ENCODE assay signal across 36 cellular contexts in the genomic region with DNA sequence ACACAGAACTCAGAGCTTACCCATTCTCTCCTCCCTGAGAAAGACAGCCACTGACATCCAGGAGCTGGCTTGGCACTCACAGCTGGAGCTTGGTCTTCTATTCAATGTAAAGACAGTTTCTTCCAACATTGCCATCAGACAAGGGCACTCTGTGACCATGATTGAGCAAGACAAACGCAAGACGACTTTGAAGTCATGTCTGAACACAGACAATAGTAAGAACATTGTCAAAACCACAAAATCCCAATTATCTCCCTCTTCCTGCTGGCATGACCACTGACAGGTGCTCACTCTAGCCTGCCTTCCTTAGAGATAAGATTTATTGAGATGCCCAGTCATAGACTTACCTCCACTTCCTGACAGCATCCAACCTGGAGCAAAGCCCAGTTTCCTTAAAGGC.
"Had no signal": no experiment of that assay in that cellular context is flagged by ENCODE, and none has a peak within 500 bp of the region (broad histone marks: within the 10 kb centered on the region; RNA-seq: fewer than 3 reads in every experiment).

No MANE protein-coding gene starts in this region.

- H3K4me3 Mint-ChIP-seq: activated B cell treated with CpG ODN at 0.5 μM for 24 hours; activated CD4-positive, alpha-beta memory T cell treated with anti-CD3 and anti-CD28 coated beads for 36 hours; activated CD4-positive, alpha-beta T cell treated with anti-CD3 and anti-CD28 coated beads, Interleukin-2, amount 10 ng/mL, durations not matched to agents 24 days and 14 days; activated CD8-positive, alpha-beta T cell treated with anti-CD3 and anti-CD28 coated beads for 36 hours; activated naive CD4-positive, alpha-beta T cell treated with anti-CD3 and anti-CD28 coated beads for 36 hours; activated naive CD8-positive, alpha-beta T cell treated with anti-CD3 and anti-CD28 coated beads for 36 hours; activated T-cell treated with anti-CD3 and anti-CD28 coated beads, Interleukin-2, amount 50 U/mL, for 4 hours; activated T-cell treated with anti-CD3 and anti-CD28 coated beads, Interleukin-2, amount 50 U/mL, for 72 hours; activated T-helper 1 cell treated with anti-CD3 and anti-CD28 coated beads, Interleukin-12 subunit alpha, Interleukin-12 subunit beta, Interleukin-2, Interleukin-4 antibody, amounts not matched to agents 30 ng/mL and 10 ng/mL and 1 ng/mL, durations not matched to agents 14 hours and 24 hours and 36 hours; activated T-helper 17 cell treated with anti-CD3 and anti-CD28 coated beads, Interleukin-2, amount 50 U/mL, for 72 hours; T-helper 2 cell treated with Interferon-gamma antibody and Interleukin-4, amounts not matched to agents 5 μg/mL and 100 μg/mL, for 36 hours had no signal

- H3K4me3 ChIP-seq: adrenal gland, body of pancreas, breast epithelium had no signal

- H3K27ac ChIP-seq: adrenal gland, body of pancreas, brain microvascular endothelial cell, breast epithelium, VCaP had no signal

- H3K4me1 Mint-ChIP-seq: activated B cell treated with CpG ODN at 0.5 μM for 24 hours; activated CD4-positive, alpha-beta T cell treated with anti-CD3 and anti-CD28 coated beads, Interleukin-2, amount 10 ng/mL, durations not matched to agents 24 days and 14 days; activated naive CD8-positive, alpha-beta T cell treated with anti-CD3 and anti-CD28 coated beads for 36 hours; activated T-helper 17 cell treated with anti-CD3 and anti-CD28 coated beads, Interleukin-2, amount 50 U/mL, for 72 hours had no signal

- H3K27me3 Mint-ChIP-seq: activated B cell treated with CpG ODN at 0.5 μM for 24 hours; activated CD4-positive, alpha-beta T cell treated with anti-CD3 and anti-CD28 coated beads, Interleukin-2, amount 10 ng/mL, durations not matched to agents 24 days and 14 days had no signal

- H3K4me1 ChIP-seq: adrenal gland, body of pancreas, breast epithelium had no signal

- H3K9me3 Mint-ChIP-seq: activated B cell treated with CpG ODN at 0.5 μM for 24 hours; activated CD4-positive, alpha-beta T cell treated with anti-CD3 and anti-CD28 coated beads, Interleukin-2, amount 10 ng/mL, durations not matched to agents 24 days and 14 days; activated CD8-positive, alpha-beta T cell treated with anti-CD3 and anti-CD28 coated beads for 36 hours; activated naive CD4-positive, alpha-beta T cell treated with anti-CD3 and anti-CD28 coated beads for 36 hours; activated naive CD8-positive, alpha-beta T cell treated with anti-CD3 and anti-CD28 coated beads for 36 hours; activated T-cell treated with anti-CD3 and anti-CD28 coated beads, Interleukin-2, amount 50 U/mL, for 4 hours; activated T-cell treated with anti-CD3 and anti-CD28 coated beads, Interleukin-2, amount 50 U/mL, for 72 hours; activated T-helper 1 cell treated with anti-CD3 and anti-CD28 coated beads, Interleukin-12 subunit alpha, Interleukin-12 subunit beta, Interleukin-2, Interleukin-4 antibody, amounts not matched to agents 30 ng/mL and 10 ng/mL and 1 ng/mL, durations not matched to agents 14 hours and 24 hours and 36 hours; activated T-helper 17 cell treated with anti-CD3 and anti-CD28 coated beads, Interleukin-2, amount 50 U/mL, for 72 hours; T-helper 2 cell treated with Interferon-gamma antibody and Interleukin-4, amounts not matched to agents 5 μg/mL and 100 μg/mL, for 36 hours had no signal

- H3K9me3 ChIP-seq: adrenal gland, body of pancreas, breast epithelium had no signal

- H3K27me3 ChIP-seq: adrenal gland, body of pancreas, brain microvascular endothelial cell had no signal

- H3K27ac Mint-ChIP-seq: activated B cell treated with CpG ODN at 0.5 μM for 24 hours; activated CD4-positive, alpha-beta memory T cell treated with anti-CD3 and anti-CD28 coated beads for 36 hours; activated CD4-positive, alpha-beta T cell treated with anti-CD3 and anti-CD28 coated beads, Interleukin-2, amount 10 ng/mL, durations not matched to agents 24 days and 14 days; activated CD8-positive, alpha-beta T cell treated with anti-CD3 and anti-CD28 coated beads for 36 hours; activated naive CD4-positive, alpha-beta T cell treated with anti-CD3 and anti-CD28 coated beads for 36 hours; activated naive CD8-positive, alpha-beta T cell treated with anti-CD3 and anti-CD28 coated beads for 36 hours; activated T-cell treated with anti-CD3 and anti-CD28 coated beads, Interleukin-2, amount 50 U/mL, for 72 hours; activated T-helper 1 cell treated with anti-CD3 and anti-CD28 coated beads, Interleukin-12 subunit alpha, Interleukin-12 subunit beta, Interleukin-2, Interleukin-4 antibody, amounts not matched to agents 30 ng/mL and 10 ng/mL and 1 ng/mL, durations not matched to agents 14 hours and 24 hours and 36 hours; activated T-helper 17 cell treated with anti-CD3 and anti-CD28 coated beads, Interleukin-2, amount 50 U/mL, for 72 hours; T-helper 2 cell treated with Interferon-gamma antibody and Interleukin-4, amounts not matched to agents 5 μg/mL and 100 μg/mL, for 36 hours had no signal

- FAIRE-seq: astrocyte, colon, TTC549 had no signal

- ATAC-seq: activated CD8-positive, alpha-beta T cell treated with anti-CD3 and anti-CD28 coated beads for 36 hours; activated naive CD4-positive, alpha-beta T cell treated with anti-CD3 and anti-CD28 coated beads, Interleukin-2, amount 50 U/mL, for 72 hours; activated T-cell treated with anti-CD3 and anti-CD28 coated beads, Interleukin-2, amount 50 U/mL, for 4 hours; activated T-cell treated with anti-CD3 and anti-CD28 coated beads, Interleukin-2, amount 50 U/mL, for 72 hours; activated T-helper 17 cell treated with anti-CD3 and anti-CD28 coated beads, Interleukin-2, amount 50 U/mL, for 72 hours; body of pancreas had no signal

- H3K36me3 Mint-ChIP-seq: activated CD4-positive, alpha-beta memory T cell treated with anti-CD3 and anti-CD28 coated beads for 36 hours; activated naive CD4-positive, alpha-beta T cell treated with anti-CD3 and anti-CD28 coated beads, Interleukin-2, amount 50 U/mL, for 72 hours; activated naive CD8-positive, alpha-beta T cell treated with anti-CD3 and anti-CD28 coated beads for 36 hours had no signal

- H3K36me3 ChIP-seq: adrenal gland, brain microvascular endothelial cell, breast epithelium had no signal

- DNase-seq: activated B cell treated with CpG ODN at 0.5 μM for 24 hours; activated CD4-positive, alpha-beta memory T cell treated with anti-CD3 and anti-CD28 coated beads for 36 hours; activated CD4-positive, alpha-beta T cell treated with anti-CD3 and anti-CD28 coated beads for 4 hours; activated CD4-positive, alpha-beta T cell treated with anti-CD3 and anti-CD28 coated beads, Interleukin-2, amount 10 ng/mL, durations not matched to agents 24 days and 14 days; activated CD4-positive, alpha-beta T cell treated with anti-CD3 and anti-CD28 coated beads, Interleukin-2, amount 50 U/mL, for 1 hour; activated CD4-positive, alpha-beta T cell treated with anti-CD3 and anti-CD28 coated beads, Interleukin-2, amount 50 U/mL, for 4 hours; activated CD4-positive, CD25-positive, alpha-beta regulatory T cell treated with anti-CD3 and anti-CD28 coated beads, Interleukin-2, amount 50 U/mL, for 72 hours; activated CD8-positive, alpha-beta memory T cell treated with anti-CD3 and anti-CD28 coated beads, Interleukin-2, amount 50 U/mL, for 4 hours; activated CD8-positive, alpha-beta T cell treated with anti-CD3 and anti-CD28 coated beads for 36 hours; activated effector memory CD4-positive, alpha-beta T cell treated with anti-CD3 and anti-CD28 coated beads, Interleukin-2, amount 50 U/mL, for 16 hours; activated gamma-delta T cell treated with Interleukin-2 at 50 U/mL for 16 hours; activated naive CD4-positive, alpha-beta T cell; activated naive CD4-positive, alpha-beta T cell treated with anti-CD3 and anti-CD28 coated beads for 36 hours; activated naive CD4-positive, alpha-beta T cell treated with anti-CD3 and anti-CD28 coated beads, Interleukin-2, amount 50 U/mL, for 16 hours; activated naive CD8-positive, alpha-beta T cell treated with anti-CD3 and anti-CD28 coated beads for 36 hours; activated T-cell treated with anti-CD3 and anti-CD28 coated beads for 4 hours; activated T-cell treated with anti-CD3 and anti-CD28 coated beads, Interleukin-2, amount 50 U/mL, for 1 hour; activated T-cell treated with anti-CD3 and anti-CD28 coated beads, Interleukin-2, amount 50 U/mL, for 4 hours; activated T-cell treated with anti-CD3 and anti-CD28 coated beads, Interleukin-2, amount 50 U/mL, for 72 hours; adrenal gland; amniotic stem cell; aorta; body of pancreas; brain microvascular endothelial cell; central memory CD4-positive, alpha-beta T cell; T-helper 2 cell; T-helper 9 cell had no signal
